ENCODE assay signal across 8 cellular contexts in the genomic region with DNA sequence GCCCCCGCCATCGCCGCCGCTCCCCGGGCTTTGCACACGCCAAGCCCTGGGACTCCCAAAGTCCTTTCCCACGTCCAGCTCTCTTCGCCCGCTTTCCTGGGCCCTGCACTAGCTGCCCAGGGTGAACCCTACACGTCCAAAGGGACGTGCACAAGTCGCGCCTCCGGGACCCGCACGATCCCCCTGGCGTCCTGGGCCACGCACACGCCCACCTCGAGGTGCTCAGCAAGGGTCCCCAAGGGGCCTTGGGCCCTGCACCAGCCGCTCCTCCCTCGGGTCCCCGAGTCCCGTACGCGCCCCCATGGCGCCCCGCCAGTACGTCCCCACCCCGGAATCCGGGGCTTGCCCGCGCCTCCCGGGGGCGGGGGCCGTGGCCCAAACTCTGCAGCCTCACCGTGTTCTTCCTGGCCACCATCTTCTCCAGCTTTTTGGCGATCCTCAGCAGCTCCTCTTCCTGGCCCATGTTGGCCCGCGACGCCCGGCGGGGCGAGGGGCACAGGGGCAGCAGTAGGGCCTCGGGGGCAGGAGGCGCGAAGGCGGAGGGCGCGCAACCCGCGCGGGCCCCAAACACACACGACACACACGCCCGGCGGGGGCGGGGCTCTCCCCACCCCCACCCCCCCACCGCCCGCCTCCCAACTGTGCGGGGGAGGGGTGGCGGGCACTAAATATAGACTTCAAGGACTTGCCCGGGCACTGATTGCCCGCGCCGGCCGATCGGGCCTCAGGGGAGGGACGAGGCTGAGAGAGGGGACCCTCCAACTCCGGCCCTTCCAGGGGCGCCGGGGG. TPM values are rescaled to one million over a fixed set of nuclear protein-coding genes. Genes with fewer than 3 reads are reported as not detected.
DNase-seq lines count a peak whose midpoint lies in the region; ATAC-seq and TF ChIP-seq lines count a peak whose summit lies in the region.

TSS of gene TCEA3 (minus strand) at position 578 of the 789 bp plus-strand sequence. CDS start at position 463, 115 bp downstream.

- no TSS peak for BruUV-seq in Caco-2 (replicated peaks; lab: Mats Ljungman, UMichigan)

- ATAC-seq in T-helper 17 cell (peak; percentile 60), lower lobe of right lung (peak; percentile 79 to 84), GM19452 (IDR thresholded peaks at IDR 0.05; ENCODE audit: unreplicated experiment) (no peak), GM19463 (IDR thresholded peaks at IDR 0.05; ENCODE audit: unreplicated experiment) (no peak), foreskin keratinocyte (no peak)

- H3K4me3 Mint-ChIP-seq in Caco-2 (ENCODE audit: unreplicated experiment) (peak within 1 kb of the TSS; percentile 87), T-helper 17 cell (peak within 1 kb of the TSS; percentile 95), chondrocyte (ENCODE audit: unreplicated experiment) (peak within 1 kb of the TSS; percentile 80)

- H3K27ac ChIP-seq in lower lobe of right lung (peak within 1 kb of the TSS; percentile 81), stomach smooth muscle (ENCODE audit: low read length) (peak within 1 kb of the TSS; percentile 76), foreskin keratinocyte (no peak within 1 kb of the TSS)

- H3K9ac ChIP-seq in stomach smooth muscle (ENCODE audit: low read length in 2 of 2) = peak within 1 kb of the TSS; percentile 44 to 64

- no peaks in the 10 kb centered on the region for H3K27me3 Mint-ChIP-seq in Caco-2 (ENCODE audit: insufficient read depth, unreplicated experiment)
- H3K27me3 Mint-ChIP-seq in T-helper 17 cell = peaks cover 12% of the 10 kb centered on the region
- H3K27me3 Mint-ChIP-seq in chondrocyte (ENCODE audit: low read depth) = no peaks in the 10 kb centered on the region

- no peaks in the 10 kb centered on the region for H3K27me3 ChIP-seq in Caco-2 (replicated peaks; ENCODE audit: control insufficient read depth, insufficient read depth, low read length)
- no peaks in the 10 kb centered on the region for H3K27me3 ChIP-seq in lower lobe of right lung (ENCODE audit: low read depth)
- H3K27me3 ChIP-seq in stomach smooth muscle (ENCODE audit: control insufficient read depth in 1 of 2, insufficient read depth in 2 of 2, low read length in 2 of 2) = no peaks in the 10 kb centered on the region
- peaks cover 40% of the 10 kb centered on the region for H3K27me3 ChIP-seq in foreskin keratinocyte

- H3K9me3 Mint-ChIP-seq in Caco-2 (ENCODE audit: unreplicated experiment) (no peaks in the 10 kb centered on the region), chondrocyte (ENCODE audit: low read depth) (no peaks in the 10 kb centered on the region)

- intact Hi-C loops in Caco-2 (cut with micrococcal nuclease; ENCODE audit: unreplicated experiment) = no loop called here
- intact Hi-C loops in lower lobe of right lung (cut with DNase I) = no loop called here

- H3K36me3 Mint-ChIP-seq in Caco-2 (ENCODE audit: insufficient read depth, unreplicated experiment) (peaks cover 18% of the 10 kb centered on the region), T-helper 17 cell (ENCODE audit: low read depth) (peaks cover 2% of the 10 kb centered on the region), chondrocyte (ENCODE audit: low read depth) (peaks cover 10% of the 10 kb centered on the region)

- POLR2A ChIA-PET in Caco-2 (lab: Charles Lee) = interaction anchor here (1.4 kb wide), 1 partner anchor 80 kb away, joined by 4 read pairs; the partner anchor contains the start of gene HNRNPR

- H3K4me1 ChIP-seq in Caco-2 = peaks cover 7% of the 10 kb centered on the region
- peaks cover 31% of the 10 kb centered on the region for H3K4me1 ChIP-seq in lower lobe of right lung
- H3K4me1 ChIP-seq in stomach smooth muscle (ENCODE audit: control insufficient read depth, insufficient read depth, low read length) = peaks cover 41% of the 10 kb centered on the region
- no peaks in the 10 kb centered on the region for H3K4me1 ChIP-seq in foreskin keratinocyte

- DNase-seq in Caco-2 (peak in 1 of 2 experiments; percentile 47), T-helper 17 cell (peak in 1 of 3 donors; percentile 15), chondrocyte (ENCODE audit: low spot score) (no peak), lower lobe of right lung (peak; percentile 66), foreskin keratinocyte (no peak)

- H3K4me3 ChIP-seq in Caco-2 (ENCODE audit: low read depth, low read length) = peak within 1 kb of the TSS; percentile 47
- peak within 1 kb of the TSS; percentile 82 for H3K4me3 ChIP-seq in lower lobe of right lung
- H3K4me3 ChIP-seq in stomach smooth muscle (ENCODE audit: low read length in 2 of 2) = peak within 1 kb of the TSS; percentile 64 to 82

- H3K27ac Mint-ChIP-seq in Caco-2 (ENCODE audit: unreplicated experiment) (peak within 1 kb of the TSS; percentile 53), T-helper 17 cell (peak within 1 kb of the TSS; percentile 37), chondrocyte (ENCODE audit: unreplicated experiment) (peak within 1 kb of the TSS; percentile 85)

- CTCF ChIA-PET in Caco-2 (lab: Charles Lee) = interaction anchor here (0.8 kb wide), 1 partner anchor 20 kb away, joined by 3 read pairs; no protein-coding TSS in a partner anchor

- H3K9me3 ChIP-seq in Caco-2 (no peaks in the 10 kb centered on the region), T-helper 17 cell (ENCODE audit: control insufficient read depth, low read length, poor library complexity, severe bottlenecking) (no peaks in the 10 kb centered on the region), lower lobe of right lung (no peaks in the 10 kb centered on the region), stomach smooth muscle (ENCODE audit: control insufficient read depth in 2 of 2, low read length in 2 of 2) (no peaks in the 10 kb centered on the region)

- H3K4me1 Mint-ChIP-seq in Caco-2 (ENCODE audit: low read depth, unreplicated experiment) (peaks cover 7% of the 10 kb centered on the region), T-helper 17 cell (peaks cover 22% of the 10 kb centered on the region), chondrocyte (ENCODE audit: low read depth) (peaks cover 39% of the 10 kb centered on the region)

- TF ChIP-seq CTCF in Caco-2 (IDR thresholded peaks at IDR 0.05; ENCODE audit: insufficient read depth in 1 of 2, low read depth in 1 of 2, low read length in 1 of 2, severe bottlenecking in 1 of 2, unreplicated experiment in 1 of 2) (no peak), chondrocyte (IDR thresholded peaks at IDR 0.05) (peak; percentile 23), lower lobe of right lung (IDR thresholded peaks at IDR 0.05) (no peak), foreskin keratinocyte (conservative IDR thresholded peaks at IDR 0.05) (no peak)

- no peaks in the 10 kb centered on the region for H3K36me3 ChIP-seq in Caco-2 (ENCODE audit: control insufficient read depth, insufficient read depth, low read length)
- peaks cover 3% of the 10 kb centered on the region for H3K36me3 ChIP-seq in lower lobe of right lung
- H3K36me3 ChIP-seq in stomach smooth muscle (ENCODE audit: control insufficient read depth in 2 of 2, insufficient read depth in 2 of 2, low read length in 2 of 2) = peaks cover 0 to 9% of the 10 kb centered on the region in 2 donors

RNA-seq across cellular contexts. Expression of gene TCEA3, which starts in this region (rescaled TPM):
- total RNA-seq in Caco-2 (2022) (14.6 and 15.8 TPM in 2 replicates), T-helper 17 cell (10 to 100 TPM; 12.3 to 13.5 TPM), chondrocyte (15.7 to 17.8 TPM (median 16.9 TPM) in 3 replicates), lower lobe of right lung (41.9 TPM), foreskin keratinocyte (0.71 and 1.4 TPM in 2 replicates)
- 0.90 and 1.2 TPM in 2 replicates for polyA plus RNA-seq in foreskin keratinocyte

Comparison
In these comparisons a context has a peak if more than half of its experiments do, and no peak if none do; other contexts are left out.
1. ATAC-seq: peak in T-helper 17 cell (single experiment) and lower lobe of right lung (2 of 2); none in GM19452 (single experiment), GM19463 (single experiment) and foreskin keratinocyte (single experiment).
2. Peak in every context shown above with its lines, with median percentiles within 50 percentile points of each other: H3K4me3 ChIP-seq, H3K27ac Mint-ChIP-seq and H3K4me3 Mint-ChIP-seq.